11 cellular contexts compared by ENCODE assay signal in genomic region chr1:38044224-38045215, GRCh38. TPM values are rescaled to one million over a fixed set of nuclear protein-coding genes. Genes with fewer than 3 reads are reported as not detected.
DNase-seq lines count a peak whose midpoint lies in the region; ATAC-seq, FAIRE-seq and TF ChIP-seq lines count a peak whose summit lies in the region.
"Had no signal": no experiment of that assay in that cellular context is flagged by ENCODE, and none has a peak within 500 bp of the region (broad histone marks: within the 10 kb centered on the region; RNA-seq: fewer than 3 reads in every experiment).

No MANE protein-coding gene starts in this region.

- no peak for FAIRE-seq in HTR-8/SVneo (lab: Jason Lieb, UNC)
- FAIRE-seq: kidney had no signal

- no peak for TF ChIP-seq POLR2A in esophagus muscularis mucosa (IDR thresholded peaks at IDR 0.05; ENCODE audit: low read depth)

- no peak for TF ChIP-seq EP300 in esophagus muscularis mucosa (IDR thresholded peaks at IDR 0.05)

- H3K9me3 ChIP-seq in SK-N-MC (ENCODE audit: low read depth, low read length) (no peaks in the 10 kb centered on the region), esophagus muscularis mucosa (no peaks in the 10 kb centered on the region)

- peak overlapping the region; percentile 90 for H3K4me3 ChIP-seq in SK-N-MC
- H3K4me3 ChIP-seq in esophagus muscularis mucosa = peak overlapping the region; percentile 3 to 80 (median 50)
- peak overlapping the region; percentile 22 for H3K4me3 ChIP-seq in retinal pigment epithelial cell (ENCODE audit: low read length)

- peaks cover 13% of the 10 kb centered on the region for H3K36me3 ChIP-seq in SK-N-MC (ENCODE audit: insufficient read depth, low read length)
- no peaks in the 10 kb centered on the region for H3K36me3 ChIP-seq in esophagus muscularis mucosa

- H3K4me1 ChIP-seq in esophagus muscularis mucosa = peaks cover 29 to 41% (median 36%) of the 10 kb centered on the region in 4 donors

- no peak for TF ChIP-seq CTCF in esophagus muscularis mucosa (IDR thresholded peaks at IDR 0.05)
- no peak for TF ChIP-seq CTCF in retinal pigment epithelial cell (conservative IDR thresholded peaks at IDR 0.05; ENCODE audit: low read depth, low read length)

- H3K27ac ChIP-seq in SK-N-MC (no peak overlapping the region), esophagus muscularis mucosa (replicated peaks in 1 of 4) (no peak overlapping the region)
- H3K27ac ChIP-seq: 22Rv1 had no signal

- 7% methylated on average over 56 of the region's 70 CpGs for WGBS in esophagus muscularis mucosa

- peak overlapping the region; percentile 83 for H3K9ac ChIP-seq in SK-N-MC (ENCODE audit: insufficient read length)

- DNase-seq in DMS 273 (lab: John Stamatoyannopoulos, UW; ENCODE audit: unreplicated experiment) (peak; percentile 99), DMS 273 treated with DMSO at 0.1 percent for 48 hours (lab: John Stamatoyannopoulos, UW) (no peak), SK-N-MC (ENCODE audit: low read depth, low spot score) (no peak), esophagus muscularis mucosa (ENCODE audit: extremely low spot score) (no peak), retinal pigment epithelial cell (ENCODE audit: low read depth) (no peak), HTR-8/SVneo (ENCODE audit: insufficient read length, low spot score) (no peak)
- DNase-seq: PC-3 had no signal

- peaks cover 5 to 70% (median 45%) of the 10 kb centered on the region in 4 donors for H3K27me3 ChIP-seq in esophagus muscularis mucosa

- intact Hi-C loops in esophagus muscularis mucosa (cut with DNase I) = no loop called here

- no peak for ATAC-seq in HG03280 (IDR thresholded peaks at IDR 0.05; ENCODE audit: unreplicated experiment)
- no peak for ATAC-seq in HG03378 (IDR thresholded peaks at IDR 0.05; ENCODE audit: unreplicated experiment)
- ATAC-seq: PC-3 had no signal

RNA-seq across cellular contexts. Expression of gene POU3F1, which starts 2.1 kb away (rescaled TPM):
- total RNA-seq in esophagus muscularis mucosa = 1 to 10 TPM in 1 of 4 donors, under 1 TPM in 2, not detected in 1; 0.29 to 1.3 (median 0.33) TPM
- total RNA-seq: kidney, PC-3 had no signal

RNA-seq across cellular contexts. Expression of gene UTP11, which starts 32.0 kb away (rescaled TPM):
- total RNA-seq in esophagus muscularis mucosa = 10 to 100 TPM; 39.7 to 55.8 (median 42.4) TPM

RNA-seq across cellular contexts. Expression of gene FHL3, which starts 39.2 kb away (rescaled TPM):
- total RNA-seq in esophagus muscularis mucosa = 10 to 100 TPM; 38.3 to 76.9 (median 52.9) TPM

RNA-seq across cellular contexts. Expression of gene SF3A3, which starts 54.7 kb away (rescaled TPM):
- total RNA-seq in esophagus muscularis mucosa = 10 to 100 TPM; 38.2 to 42.4 (median 40.6) TPM

Comparison
In these comparisons a context has a peak if more than half of its experiments do, and no peak if none do; other contexts are left out.
1. H3K4me3 ChIP-seq: peak in every context shown above with its lines; median percentile 90 in SK-N-MC; 50 in esophagus muscularis mucosa; 22 in retinal pigment epithelial cell.